28 cellular contexts compared by ENCODE assay signal in genomic region chr17:41516828-41517283, GRCh38. TPM values are rescaled to one million over a fixed set of nuclear protein-coding genes. Genes with fewer than 3 reads are reported as not detected.
DNase-seq lines count a peak whose midpoint lies in the region; ATAC-seq and TF ChIP-seq lines count a peak whose summit lies in the region.
"Had no signal": no experiment of that assay in that cellular context is flagged by ENCODE, and none has a peak within 500 bp of the region (broad histone marks: within the 10 kb centered on the region; RNA-seq: fewer than 3 reads in every experiment).

No MANE protein-coding gene starts in this region.

- CTCF ChIA-PET in mammary epithelial cell (lab: Charles Lee; ENCODE audit: low non-redundant PET): no interaction called here

- H3K4me1 ChIP-seq in mammary epithelial cell (ENCODE audit: insufficient read depth, low read length) (peaks cover 64% of the 10 kb centered on the region), lower lobe of right lung (peaks cover 5% of the 10 kb centered on the region), upper lobe of right lung (no peaks in the 10 kb centered on the region)
- H3K4me1 ChIP-seq: BLaER1, Peyer's patch, right lobe of liver had no signal

- H3K4me2 ChIP-seq in mammary epithelial cell (ENCODE audit: insufficient read depth, low read depth, low read length): peak overlapping the region; percentile 84
- H3K4me2 ChIP-seq: BLaER1 had no signal

- dilution Hi-C loops in mammary epithelial cell (cut with HindIII; ENCODE audit: low sequenced_read_pairs): no loop called here

- DNase-seq in NCI-H69 (lab: John Stamatoyannopoulos, UW): peak; percentile 14
- DNase-seq in mammary epithelial cell: no peak
- peak; percentile 65 for DNase-seq in lower lobe of right lung
- DNase-seq in upper lobe of right lung: peak; percentile 75
- no peak for DNase-seq in stimulated activated CD4-positive, alpha-beta T cell treated with anti-CD3 and anti-CD28 coated beads, Interleukin-2, amount 100 ng/mL, for 24 hours
- DNase-seq: activated effector memory CD4-positive, alpha-beta T cell treated with Interleukin-2 at 50 U/mL for 16 hours; activated T-cell treated with anti-CD3 and anti-CD28 coated beads for 4 hours; DMS153; H9; hippocampal formation; NCI-H1105 treated with DMSO at 0.1 percent for 48 hours; NCI-H1930; NCI-H526; Peyer's patch; posterior cingulate gyrus; right lobe of liver; SIG-M5; stimulated activated CD4-positive, alpha-beta T cell treated with anti-CD3 and anti-CD28 coated beads, Interleukin-2, amount 100 ng/mL, for 48 hours; stimulated activated naive CD8-positive, alpha-beta T cell treated with anti-CD3 and anti-CD28 coated beads, Interleukin-15, amount 100 ng/mL, for 72 hours; tibial artery had no signal

- no peak overlapping the region for H3K9ac ChIP-seq in mammary epithelial cell (ENCODE audit: insufficient read depth, low read length)
- H3K9ac ChIP-seq: BLaER1 had no signal

- ATAC-seq in lower lobe of right lung (no peak), upper lobe of right lung (no peak), HG03565 (IDR thresholded peaks at IDR 0.05; ENCODE audit: unreplicated experiment) (no peak), GM21367 (IDR thresholded peaks at IDR 0.05; ENCODE audit: unreplicated experiment) (no peak)
- ATAC-seq: right lobe of liver; stimulated activated naive CD8-positive, alpha-beta T cell treated with anti-CD3 and anti-CD28 coated beads, Interleukin-15, amount 100 ng/mL, for 72 hours had no signal

- H3K9me3 ChIP-seq in mammary epithelial cell (replicated peaks; ENCODE audit: insufficient read depth, low read length) (no peaks in the 10 kb centered on the region), lower lobe of right lung (no peaks in the 10 kb centered on the region), upper lobe of right lung (no peaks in the 10 kb centered on the region)
- H3K9me3 ChIP-seq: BLaER1, Peyer's patch, right lobe of liver, tibial artery had no signal

- H3K79me2 ChIP-seq in mammary epithelial cell (ENCODE audit: insufficient read depth, low read length): peaks cover 26% of the 10 kb centered on the region

- H3K27me3 ChIP-seq in mammary epithelial cell (ENCODE audit: insufficient read depth, low read length) (no peaks in the 10 kb centered on the region), lower lobe of right lung (ENCODE audit: low read depth) (no peaks in the 10 kb centered on the region), upper lobe of right lung (peaks cover 6% of the 10 kb centered on the region)
- H3K27me3 ChIP-seq: BLaER1, Peyer's patch, right lobe of liver had no signal

- H3K4me3 ChIP-seq in mammary epithelial cell (replicated peaks in 1 of 3; ENCODE audit: insufficient read depth in 1 of 3, low read depth in 2 of 3, low read length in 3 of 3): peak overlapping the region in 2 of 3 experiments; percentile 45 to 53
- H3K4me3 ChIP-seq in lower lobe of right lung: no peak overlapping the region
- no peak overlapping the region for H3K4me3 ChIP-seq in upper lobe of right lung
- H3K4me3 ChIP-seq: BLaER1, Peyer's patch, right lobe of liver, tibial artery had no signal

- no peak overlapping the region for H2AFZ ChIP-seq in mammary epithelial cell (ENCODE audit: low read depth, low read length)

- intact Hi-C loops in mammary epithelial cell (cut with micrococcal nuclease): no loop called here
- intact Hi-C loops in lower lobe of right lung (cut with DNase I): no loop called here
- intact Hi-C loops in upper lobe of right lung (cut with DNase I): no loop called here

- in situ Hi-C loops in mammary epithelial cell (cut with MboI; ENCODE audit: low sequenced_read_pairs in 2 of 2): no loop called here

- no peak for TF ChIP-seq CTCF in mammary epithelial cell (conservative IDR thresholded peaks at IDR 0.05 in 1 of 2, IDR thresholded peaks at IDR 0.05 in 1 of 2; ENCODE audit: extremely low read depth in 1 of 2, insufficient read depth in 1 of 2, low read depth in 1 of 2, low read length in 2 of 2)
- TF ChIP-seq CTCF in lower lobe of right lung (IDR thresholded peaks at IDR 0.05): no peak
- TF ChIP-seq CTCF in upper lobe of right lung (IDR thresholded peaks at IDR 0.05): no peak

- H4K20me1 ChIP-seq in mammary epithelial cell (ENCODE audit: insufficient read depth, low read length): no peaks in the 10 kb centered on the region
- H4K20me1 ChIP-seq: BLaER1 had no signal

- no TSS peak for BruUV-seq in mammary epithelial cell (replicated peaks; lab: Mats Ljungman, UMichigan)

- no peak overlapping the region for H3K27ac ChIP-seq in mammary epithelial cell (ENCODE audit: insufficient read depth, low read depth, low read length)
- no peak overlapping the region for H3K27ac ChIP-seq in lower lobe of right lung
- H3K27ac ChIP-seq in upper lobe of right lung: no peak overlapping the region
- H3K27ac ChIP-seq: BLaER1, Peyer's patch, right lobe of liver, tibial artery had no signal

- 91% methylated on average over 14 of the region's 14 CpGs for WGBS in mammary epithelial cell (ENCODE audit: low coverage, missing lambda C conversion rate)

- H3K36me3 ChIP-seq in mammary epithelial cell (ENCODE audit: insufficient read depth, low read length) (peaks cover 23% of the 10 kb centered on the region), lower lobe of right lung (no peaks in the 10 kb centered on the region), upper lobe of right lung (no peaks in the 10 kb centered on the region)
- H3K36me3 ChIP-seq: BLaER1, Peyer's patch, right lobe of liver had no signal

RNA-seq across cellular contexts. Expression of gene KRT15, which starts 1.8 kb away (rescaled TPM):
- 1,000 to 10,000 TPM in 1 of 2 donors, 100 to 1,000 TPM in 1; 302 to 1,980 TPM for total RNA-seq in mammary epithelial cell
- 2,083 TPM for polyA plus RNA-seq in mammary epithelial cell
- 1,726 TPM for polyA minus RNA-seq in mammary epithelial cell
- 9.0 TPM for total RNA-seq in lower lobe of right lung
- 24.3 TPM for total RNA-seq in upper lobe of right lung
- total RNA-seq: myocyte, right lobe of liver had no signal

RNA-seq across cellular contexts. Expression of gene KRT19, which starts 11.3 kb away (rescaled TPM):
- total RNA-seq in mammary epithelial cell: 10 to 100 TPM in 1 of 2 donors, not detected in 1; 29.3 TPM
- polyA plus RNA-seq in mammary epithelial cell: 1.7 TPM
- not detected for polyA minus RNA-seq in mammary epithelial cell
- total RNA-seq in lower lobe of right lung: 212 TPM
- total RNA-seq in upper lobe of right lung: 321 TPM
- total RNA-seq: myocyte had no signal

RNA-seq across cellular contexts. Expression of gene KRT13, which starts 11.4 kb away (rescaled TPM):
- 1 to 10 TPM in 1 of 2 donors, under 1 TPM in 1; 0.17 to 1.4 TPM for total RNA-seq in mammary epithelial cell
- 1.2 TPM for polyA plus RNA-seq in mammary epithelial cell
- polyA minus RNA-seq in mammary epithelial cell: not detected
- 5.2 TPM for total RNA-seq in lower lobe of right lung
- total RNA-seq in upper lobe of right lung: 5.5 TPM
- total RNA-seq: endothelial cell of umbilical vein, H9, myocyte had no signal
- polyA plus RNA-seq: AG04450, endothelial cell of umbilical vein had no signal

RNA-seq across cellular contexts. Expression of gene KRT36, which starts 27.1 kb away (rescaled TPM):
- not detected for total RNA-seq in mammary epithelial cell
- polyA plus RNA-seq in mammary epithelial cell: not detected
- not detected for polyA minus RNA-seq in mammary epithelial cell
- not detected for total RNA-seq in lower lobe of right lung
- total RNA-seq in upper lobe of right lung: not detected
- total RNA-seq: endothelial cell of umbilical vein, H9, HT-29, myocyte, Peyer's patch, right lobe of liver had no signal
- polyA plus RNA-seq: AG04450 had no signal

RNA-seq across cellular contexts. Expression of gene KRT35, which starts 35.9 kb away (rescaled TPM):
- total RNA-seq in mammary epithelial cell (not detected), lower lobe of right lung (not detected), upper lobe of right lung (not detected)
- polyA plus RNA-seq in mammary epithelial cell: not detected
- not detected for polyA minus RNA-seq in mammary epithelial cell
- total RNA-seq: endothelial cell of umbilical vein, H9, HT-29, M059J, myocyte, Peyer's patch, right lobe of liver had no signal
- polyA plus RNA-seq: AG04450, endothelial cell of umbilical vein had no signal

Comparison
In these comparisons a context has a peak if more than half of its experiments do, and no peak if none do; other contexts are left out.
1. DNase-seq: peak in NCI-H69 (single experiment), lower lobe of right lung (single experiment) and upper lobe of right lung (single experiment); none in mammary epithelial cell (single experiment) and stimulated activated CD4-positive, alpha-beta T cell treated with anti-CD3 and anti-CD28 coated beads, Interleukin-2, amount 100 ng/mL, for 24 hours (0 of 2).
2. H3K4me3 ChIP-seq: peak in mammary epithelial cell (2 of 3); none in lower lobe of right lung (single experiment) and upper lobe of right lung (single experiment).
3. RNA of gene KRT15, which starts 1.8 kb away (total RNA-seq): 302 to 1,980 TPM in mammary epithelial cell; 24.3 TPM in upper lobe of right lung (single experiment) and 9.0 TPM in lower lobe of right lung (single experiment); every median in the first group is over 10 times any median in the second.